8 cellular contexts compared by ENCODE assay signal in genomic region chr7:2477447-2478386, GRCh38. TPM values are rescaled to one million over a fixed set of nuclear protein-coding genes. Genes with fewer than 3 reads are reported as not detected.
DNase-seq lines count a peak whose midpoint lies in the region; ATAC-seq and TF ChIP-seq lines count a peak whose summit lies in the region.

No MANE protein-coding gene starts in this region.

- no peaks in the 10 kb centered on the region for H3K36me3 Mint-ChIP-seq in CD4-positive, alpha-beta memory T cell
- H3K36me3 Mint-ChIP-seq in natural killer cell treated with Interleukin-12 subunit alpha and Interleukin-12 subunit beta and Interleukin-15 and Interleukin-18, amount 100 ng/mL, for 72 hours, result no peaks in the 10 kb centered on the region

- no peaks in the 10 kb centered on the region for H3K27me3 Mint-ChIP-seq in CD4-positive, alpha-beta memory T cell
- H3K27me3 Mint-ChIP-seq in natural killer cell treated with Interleukin-12 subunit alpha and Interleukin-12 subunit beta and Interleukin-15 and Interleukin-18, amount 100 ng/mL, for 72 hours, result no peaks in the 10 kb centered on the region

- H3K9ac ChIP-seq in subcutaneous abdominal adipose tissue (ENCODE audit: low read length in 5 of 5), result peak overlapping the region in 1 of 5 donors; percentile 48

- intact Hi-C loops in CD4-positive, alpha-beta memory T cell (cut with micrococcal nuclease), result loop anchor here (1.0 to 5.0 kb wide), 4 partner anchors 45 to 232 kb away; partner anchors contain the start of genes BRAT1 and IQCE

- H3K4me3 ChIP-seq in CD4-positive, alpha-beta memory T cell (ENCODE audit: low read length in 2 of 2), result no peak overlapping the region
- H3K4me3 ChIP-seq in epithelial cell of proximal tubule (ENCODE audit: low read depth, low read length), result no peak overlapping the region
- H3K4me3 ChIP-seq in subcutaneous abdominal adipose tissue (ENCODE audit: low read depth in 1 of 5, low read length in 5 of 5), result peak overlapping the region in 2 of 5 donors; percentile 11 to 29

- H3K27ac ChIP-seq in CD4-positive, alpha-beta memory T cell (ENCODE audit: low read depth, low read length), result no peak overlapping the region
- H3K27ac ChIP-seq in subcutaneous abdominal adipose tissue (ENCODE audit: low read depth, low read length), result peak overlapping the region; percentile 16

- TF ChIP-seq CTCF in epithelial cell of proximal tubule (conservative IDR thresholded peaks at IDR 0.05; ENCODE audit: low read depth, low read length), result peak; percentile 75

- H3K4me1 ChIP-seq in CD4-positive, alpha-beta memory T cell (ENCODE audit: insufficient read depth, low read length), result peaks cover 13% of the 10 kb centered on the region
- H3K4me1 ChIP-seq in subcutaneous abdominal adipose tissue (ENCODE audit: control insufficient read depth in 5 of 5, insufficient read depth in 5 of 5, low read length in 5 of 5), result peaks cover 9 to 39% (median 34%) of the 10 kb centered on the region in 5 donors

- peak; percentile 96 to 97 for ATAC-seq in natural killer cell treated with Interleukin-12 subunit alpha and Interleukin-12 subunit beta and Interleukin-15 and Interleukin-18, amount 100 ng/mL, for 72 hours
- no peak for ATAC-seq in GM18873 (IDR thresholded peaks at IDR 0.05; ENCODE audit: low FRiP score, unreplicated experiment)

- CTCF ChIA-PET in CD4-positive, alpha-beta memory T cell (lab: Charles Lee; ENCODE audit: partially characterized antibody), result interaction anchor here (0.9 to 4.9 kb wide), 8 partner anchors 9 to 232 kb away, joined by 3 to 21 read pairs (median 4); no protein-coding TSS in a partner anchor

- no peaks in the 10 kb centered on the region for H3K36me3 ChIP-seq in CD4-positive, alpha-beta memory T cell (ENCODE audit: insufficient read depth, low read length)
- H3K36me3 ChIP-seq in subcutaneous abdominal adipose tissue (ENCODE audit: control insufficient read depth in 5 of 5, insufficient read depth in 5 of 5, low read length in 5 of 5), result no peaks in the 10 kb centered on the region

- H3K27ac Mint-ChIP-seq in CD4-positive, alpha-beta memory T cell, result no peak overlapping the region
- no peak overlapping the region for H3K27ac Mint-ChIP-seq in natural killer cell treated with Interleukin-12 subunit alpha and Interleukin-12 subunit beta and Interleukin-15 and Interleukin-18, amount 100 ng/mL, for 72 hours

- peaks cover 0 to 2% (median under 1%) of the 10 kb centered on the region in 8 donors for H3K9me3 Mint-ChIP-seq in CD4-positive, alpha-beta memory T cell
- H3K9me3 Mint-ChIP-seq in natural killer cell treated with Interleukin-12 subunit alpha and Interleukin-12 subunit beta and Interleukin-15 and Interleukin-18, amount 100 ng/mL, for 72 hours, result no peaks in the 10 kb centered on the region

- peak overlapping the region in 2 of 8 donors; percentile 22 to 31 for H3K4me3 Mint-ChIP-seq in CD4-positive, alpha-beta memory T cell
- no peak overlapping the region for H3K4me3 Mint-ChIP-seq in natural killer cell treated with Interleukin-12 subunit alpha and Interleukin-12 subunit beta and Interleukin-15 and Interleukin-18, amount 100 ng/mL, for 72 hours

- peak; percentile 54 to 69 (median 64) for DNase-seq in CD4-positive, alpha-beta memory T cell
- DNase-seq in H4 (ENCODE audit: low spot score) (peak; percentile 91), NOMO-1 treated with dmso at 0.1 percent for 144 hours (lab: John Stamatoyannopoulos, UW; ENCODE audit: unreplicated experiment) (peak; percentile 42), activated T-cell treated with anti-CD3 and anti-CD28 coated beads for 1 hour (ENCODE audit: low read depth) (peak; percentile 50), epithelial cell of proximal tubule (ENCODE audit: low read depth) (no peak)
- DNase-seq in natural killer cell treated with Interleukin-12 subunit alpha and Interleukin-12 subunit beta and Interleukin-15 and Interleukin-18, amount 100 ng/mL, for 72 hours (ENCODE audit: low spot score), result peak; percentile 86

- H3K27me3 ChIP-seq in CD4-positive, alpha-beta memory T cell (ENCODE audit: insufficient read depth, low read length), result no peaks in the 10 kb centered on the region
- peaks cover 0 to 3% (median 0%) of the 10 kb centered on the region in 5 donors for H3K27me3 ChIP-seq in subcutaneous abdominal adipose tissue (ENCODE audit: control insufficient read depth in 5 of 5, insufficient read depth in 4 of 5, low read length in 5 of 5)

- no peaks in the 10 kb centered on the region for H3K9me3 ChIP-seq in CD4-positive, alpha-beta memory T cell (ENCODE audit: control insufficient read depth in 1 of 2, low read length in 2 of 2)
- H3K9me3 ChIP-seq in subcutaneous abdominal adipose tissue (ENCODE audit: control insufficient read depth in 5 of 5, low read length in 5 of 5), result peaks cover 0 to 2% (median under 1%) of the 10 kb centered on the region in 5 donors

- peaks cover 0 to 4% (median 0%) of the 10 kb centered on the region in 4 donors for H3K4me1 Mint-ChIP-seq in CD4-positive, alpha-beta memory T cell
- peaks cover 0 to 13% of the 10 kb centered on the region in 2 donors for H3K4me1 Mint-ChIP-seq in natural killer cell treated with Interleukin-12 subunit alpha and Interleukin-12 subunit beta and Interleukin-15 and Interleukin-18, amount 100 ng/mL, for 72 hours (ENCODE audit: low read depth in 2 of 2)

- POLR2A ChIA-PET in CD4-positive, alpha-beta memory T cell (lab: Charles Lee; ENCODE audit: partially characterized antibody), result interaction anchor here (0.7 to 2.6 kb wide), 6 partner anchors 31 to 81 kb away, joined by 3 to 11 read pairs (median 6); partner anchors contain the start of gene IQCE

RNA-seq across cellular contexts. Expression of gene GRIFIN, which starts 1.5 kb away (rescaled TPM):
- total RNA-seq in CD4-positive, alpha-beta memory T cell, result not detected
- not detected for polyA plus RNA-seq in CD4-positive, alpha-beta memory T cell
- total RNA-seq in H4 (2014; rRNA removed; shearing (Covaris generic)), result not detected in 2 replicates
- total RNA-seq in epithelial cell of proximal tubule, result not detected in 2 replicates
- not detected for total RNA-seq in natural killer cell treated with Interleukin-12 subunit alpha and Interleukin-12 subunit beta and Interleukin-15 and Interleukin-18, amount 100 ng/mL, for 72 hours

RNA-seq across cellular contexts. Expression of gene LFNG, which starts 41.9 kb away (rescaled TPM):
- total RNA-seq in CD4-positive, alpha-beta memory T cell, result 100 to 1,000 TPM; 125 to 127 TPM
- 1 to 10 TPM in 1 of 2 donors, under 1 TPM in 1; 0.09 to 4.1 TPM for polyA plus RNA-seq in CD4-positive, alpha-beta memory T cell
- total RNA-seq in H4 (2014; rRNA removed; shearing (Covaris generic)), result 11.0 and 14.7 TPM in 2 replicates
- 32.1 and 37.0 TPM in 2 replicates for total RNA-seq in epithelial cell of proximal tubule
- total RNA-seq in natural killer cell treated with Interleukin-12 subunit alpha and Interleukin-12 subunit beta and Interleukin-15 and Interleukin-18, amount 100 ng/mL, for 72 hours, result 100 to 1,000 TPM in 1 of 2 donors, 10 to 100 TPM in 1; 89.8 to 153 TPM
